In the genomic region with DNA sequence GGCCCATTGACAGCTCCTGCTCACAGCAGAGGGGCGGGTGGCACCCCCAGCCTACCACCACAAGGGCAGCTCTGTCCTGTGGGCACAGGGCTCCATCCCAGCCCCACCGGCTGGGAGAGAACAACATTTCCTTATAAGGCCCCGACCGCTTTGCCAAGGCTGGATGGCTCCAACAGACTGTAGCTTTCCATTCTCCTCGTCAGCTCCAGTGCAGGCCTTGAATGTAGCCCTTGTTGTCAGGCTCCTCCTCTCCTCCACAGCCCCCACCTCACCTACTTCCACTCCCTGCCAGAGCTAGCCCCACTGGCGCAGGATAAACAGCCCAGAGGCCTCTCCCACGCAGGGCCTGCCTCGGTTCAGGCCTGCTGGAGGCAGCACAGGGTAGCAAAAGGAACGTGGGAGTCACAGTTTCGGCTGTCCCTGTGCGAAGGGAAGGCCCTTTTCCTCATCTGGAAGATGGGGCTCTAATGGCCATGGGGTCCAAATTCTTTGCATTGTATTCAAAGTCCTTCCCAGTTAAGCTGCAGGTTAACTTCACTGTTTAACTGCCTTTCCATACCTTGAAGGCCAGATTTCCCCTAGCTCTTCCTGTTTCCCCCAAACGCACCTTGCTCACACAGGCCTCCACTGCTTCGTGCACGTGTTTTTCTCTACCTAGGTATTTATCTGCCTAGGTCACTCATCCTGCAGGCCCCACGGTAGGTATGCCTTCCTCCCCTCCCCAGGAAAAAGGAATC, we compare ENCODE assay signal across 8 cellular contexts.
DNase-seq lines count a peak whose midpoint lies in the region; ATAC-seq and TF ChIP-seq lines count a peak whose summit lies in the region.

No MANE protein-coding gene starts in this region.

- no peak overlapping the region for H3K9ac ChIP-seq in neuronal stem cell (ENCODE audit: low read depth, low read length, poor library complexity)

- H3K4me2 ChIP-seq in neuronal stem cell (ENCODE audit: insufficient read depth, low read length, poor library complexity, severe bottlenecking) = no peak overlapping the region

- H2BK15ac ChIP-seq in neuronal stem cell (ENCODE audit: low read length) = no peak overlapping the region

- H3K4me3 Mint-ChIP-seq in T-helper 17 cell = peak overlapping the region; percentile 44

- H3K27me3 ChIP-seq in BE2C (no peaks in the 10 kb centered on the region), neuronal stem cell (ENCODE audit: control insufficient read depth in 3 of 3, insufficient read depth in 3 of 3, low read depth in 1 of 3, low read length in 3 of 3) (peaks cover 0 to 2% (median 0%) of the 10 kb centered on the region in 3 experiments)

- no peaks in the 10 kb centered on the region for H3K27me3 Mint-ChIP-seq in T-helper 17 cell

- H3K14ac ChIP-seq in neuronal stem cell (ENCODE audit: low read length) = no peak overlapping the region

- H2BK5ac ChIP-seq in neuronal stem cell (ENCODE audit: low read length) = peak overlapping the region; percentile 40

- H3K79me1 ChIP-seq in neuronal stem cell (ENCODE audit: low read depth, low read length) = no peaks in the 10 kb centered on the region

- no peaks in the 10 kb centered on the region for H3K9me3 ChIP-seq in BE2C
- H3K9me3 ChIP-seq in T-helper 17 cell (ENCODE audit: control insufficient read depth, low read length, poor library complexity, severe bottlenecking) = no peaks in the 10 kb centered on the region
- H3K9me3 ChIP-seq in neuronal stem cell (replicated peaks in 1 of 2; ENCODE audit: control insufficient read depth in 2 of 2, insufficient read depth in 1 of 2, low read depth in 1 of 2, low read length in 2 of 2) = no peaks in the 10 kb centered on the region

- peak; percentile 19 for DNase-seq in BE2C
- DNase-seq in T-helper 17 cell = no peak
- DNase-seq in head of caudate nucleus = peak; percentile 83 to 100 (median 97)
- DNase-seq in neuronal stem cell (ENCODE audit: low spot score) = peak; percentile 35
- DNase-seq in stimulated activated CD8-positive, alpha-beta memory T cell treated with anti-CD3 and anti-CD28 coated beads, Interleukin-4, amount 100 ng/mL, for 48 hours = no peak
- DNase-seq in glomerular visceral epithelial cell (ENCODE audit: extremely low spot score) = no peak

- peak overlapping the region; percentile 78 for H2AFZ ChIP-seq in neuronal stem cell (ENCODE audit: low read length)

- H3K4me3 ChIP-seq in BE2C (ENCODE audit: low read depth, low read length) (no peak overlapping the region), neuronal stem cell (ENCODE audit: low read length in 2 of 2) (no peak overlapping the region)

- H3K27ac ChIP-seq in neuronal stem cell (replicated peaks; ENCODE audit: low read length) = peak overlapping the region; percentile 24

- peak overlapping the region; percentile 68 for H3K27ac Mint-ChIP-seq in T-helper 17 cell

- H3K4me1 Mint-ChIP-seq in T-helper 17 cell = peaks cover 25% of the 10 kb centered on the region

- H2AK5ac ChIP-seq in neuronal stem cell (ENCODE audit: low read depth, low read length) = no peak overlapping the region

- no peak for ATAC-seq in T-helper 17 cell
- ATAC-seq in HG02642 (IDR thresholded peaks at IDR 0.05; ENCODE audit: poor library complexity, unreplicated experiment) = no peak
- ATAC-seq in HG03442 (IDR thresholded peaks at IDR 0.05; ENCODE audit: unreplicated experiment) = no peak

- H3K4ac ChIP-seq in neuronal stem cell (ENCODE audit: low read length) = no peak overlapping the region

- H3K4me1 ChIP-seq in BE2C (no peaks in the 10 kb centered on the region), neuronal stem cell (ENCODE audit: control insufficient read depth in 2 of 2, insufficient read depth in 1 of 2, low read depth in 1 of 2, low read length in 2 of 2) (peaks cover 3 to 13% of the 10 kb centered on the region in 2 donors)

- H3K18ac ChIP-seq in neuronal stem cell (ENCODE audit: low read length) = peak overlapping the region; percentile 86

- no peak overlapping the region for H3K23ac ChIP-seq in neuronal stem cell (ENCODE audit: low read depth, low read length, poor library complexity)

- peak overlapping the region; percentile 82 for H4K91ac ChIP-seq in neuronal stem cell (ENCODE audit: low read depth, low read length, poor library complexity)

- H3K36me3 Mint-ChIP-seq in T-helper 17 cell (ENCODE audit: low read depth) = peaks cover 2% of the 10 kb centered on the region

- H4K8ac ChIP-seq in neuronal stem cell (ENCODE audit: low read depth, low read length) = no peak overlapping the region

- H2BK12ac ChIP-seq in neuronal stem cell (ENCODE audit: low read length) = peak overlapping the region; percentile 24

- no peak overlapping the region for H2BK120ac ChIP-seq in neuronal stem cell (ENCODE audit: low read depth, low read length)

- no CpG with 5 or more reads among the region's 15 CpGs for WGBS in neuronal stem cell (ENCODE audit: extremely low coverage in 2 of 2, insufficient read length in 2 of 2, insufficient replicate concordance in 1 of 2), 2 donors

- peak; percentile 19; the same call in 1 of the 2 replicates for TF ChIP-seq CTCF in BE2C (IDR thresholded peaks at IDR 0.05; ENCODE audit: low read depth, low read length)

- no peaks in the 10 kb centered on the region for H3K36me3 ChIP-seq in BE2C
- H3K36me3 ChIP-seq in neuronal stem cell (replicated peaks in 1 of 2; ENCODE audit: control insufficient read depth in 2 of 2, insufficient read depth in 2 of 2, low read length in 2 of 2) = no peaks in the 10 kb centered on the region

- intact Hi-C loops in head of caudate nucleus (cut with DNase I) = loop anchor here (2.0 to 10.0 kb wide), 3 partner anchors 222 to 896 kb away; a partner anchor contains a TSS

Comparison
In these comparisons a context has a peak if more than half of its experiments do, and no peak if none do; other contexts are left out.
1. DNase-seq: peak in BE2C (single experiment), head of caudate nucleus (42 of 42) and neuronal stem cell (single experiment); none in T-helper 17 cell (0 of 3), stimulated activated CD8-positive, alpha-beta memory T cell treated with anti-CD3 and anti-CD28 coated beads, Interleukin-4, amount 100 ng/mL, for 48 hours (single experiment) and glomerular visceral epithelial cell (single experiment).